In genomic region chr20:25054995-25055629, GRCh38 we compare ENCODE assay signal across 12 cellular contexts. TPM values are rescaled to one million over a fixed set of nuclear protein-coding genes. Genes with fewer than 3 reads are reported as not detected.
A peak's percentile ranks its signal among the peaks of the same experiment; 100 is the strongest.
DNase-seq lines count a peak whose midpoint lies in the region; ATAC-seq and TF ChIP-seq lines count a peak whose summit lies in the region.
"Had no signal": no experiment of that assay in that cellular context is flagged by ENCODE, and none has a peak within 500 bp of the region (broad histone marks: within the 10 kb centered on the region; RNA-seq: fewer than 3 reads in every experiment).

No MANE protein-coding gene starts in this region.

- in situ Hi-C loops in transverse colon (cut with MboI; ENCODE audit: low pct_ligation_motif_present in 1 of 4, low pct_unique_long_range_greater_than_20kb in 1 of 4, low sequenced_read_pairs in 3 of 4), result loop anchor here in 1 of 4 donors (25.0 kb wide), 1 partner anchor 332 kb away; the partner anchor contains the start of gene ABHD12

- 35 to 69% methylated on average over 2 to 10 of the region's 10 CpGs for WGBS in transverse colon (ENCODE audit: low coverage in 1 of 2), 2 donors

- CTCF ChIA-PET in activated naive CD4-positive, alpha-beta T cell treated with anti-CD3 and anti-CD28 coated beads, Interleukin-2, amount 10 ng/mL, durations not matched to agents 7 days and 5 days (lab: Charles Lee), result interaction anchor here (12.3 kb wide), 1 partner anchor 58 kb away, joined by 184 read pairs; no protein-coding TSS in a partner anchor

- peak overlapping the region; percentile 92 to 98 (median 96) for H3K27ac ChIP-seq in transverse colon
- H3K27ac ChIP-seq in substantia nigra (ENCODE audit: low read depth, low read length, poor library complexity, severe bottlenecking), result no peak overlapping the region

- peaks cover 38 to 78% (median 58%) of the 10 kb centered on the region in 4 donors for H3K4me1 ChIP-seq in transverse colon

- no peak for TF ChIP-seq POLR2A in transverse colon (IDR thresholded peaks at IDR 0.05)

- ATAC-seq in activated naive CD4-positive, alpha-beta T cell treated with anti-CD3 and anti-CD28 coated beads, Interleukin-2, amount 50 U/mL, for 72 hours, result no peak
- no peak for ATAC-seq in left colon

- TF ChIP-seq EP300 in transverse colon (IDR thresholded peaks at IDR 0.05; ENCODE audit: low read depth), result no peak

- intact Hi-C loops in activated T-helper 2 cell treated with anti-CD3 and anti-CD28 coated beads, Interferon-gamma antibody, Interleukin-2, Interleukin-4, amounts not matched to agents 10 μg/mL and 5 μg/mL and 100 μg/mL, durations not matched to agents 14 hours and 24 hours and 36 hours (cut with micrococcal nuclease), result loop anchor here (5.0 kb wide), 4 partner anchors 107 to 1028 kb away; partner anchors contain the start of genes CST7 and PYGB
- intact Hi-C loops in left colon (cut with DNase I, micrococcal nuclease), result no loop called here
- intact Hi-C loops in transverse colon (cut with DNase I; ENCODE audit: low total_unique reads), result loop anchor here (10.0 kb wide), 1 partner anchor 210 kb away; no protein-coding TSS in a partner anchor

- H3K9me3 ChIP-seq in transverse colon, result no peaks in the 10 kb centered on the region

- TF ChIP-seq CTCF in transverse colon (IDR thresholded peaks at IDR 0.05), result no peak

- H3K4me3 ChIP-seq in transverse colon, result no peak overlapping the region

- peak overlapping the region; percentile 87 for H3K4me3 Mint-ChIP-seq in activated naive CD4-positive, alpha-beta T cell treated with anti-CD3 and anti-CD28 coated beads, Interleukin-2, amount 10 ng/mL, durations not matched to agents 7 days and 5 days
- peak overlapping the region; percentile 69 for H3K4me3 Mint-ChIP-seq in activated T-helper 2 cell treated with anti-CD3 and anti-CD28 coated beads, Interferon-gamma antibody, Interleukin-2, Interleukin-4, amounts not matched to agents 10 μg/mL and 5 μg/mL and 100 μg/mL, durations not matched to agents 14 hours and 24 hours and 36 hours (ENCODE audit: low read depth)

- H3K9me3 Mint-ChIP-seq in activated naive CD4-positive, alpha-beta T cell treated with anti-CD3 and anti-CD28 coated beads, Interleukin-2, amount 10 ng/mL, durations not matched to agents 7 days and 5 days, result no peaks in the 10 kb centered on the region
- H3K9me3 Mint-ChIP-seq in activated naive CD4-positive, alpha-beta T cell treated with anti-CD3 and anti-CD28 coated beads, Interleukin-2, amount 50 U/mL, for 72 hours, result no peaks in the 10 kb centered on the region
- H3K9me3 Mint-ChIP-seq in activated T-helper 2 cell treated with anti-CD3 and anti-CD28 coated beads, Interferon-gamma antibody, Interleukin-2, Interleukin-4, amounts not matched to agents 10 μg/mL and 5 μg/mL and 100 μg/mL, durations not matched to agents 14 hours and 24 hours and 36 hours, result no peaks in the 10 kb centered on the region

- peaks cover 13% of the 10 kb centered on the region for H3K27me3 Mint-ChIP-seq in activated naive CD4-positive, alpha-beta T cell treated with anti-CD3 and anti-CD28 coated beads, Interleukin-2, amount 10 ng/mL, durations not matched to agents 7 days and 5 days
- peaks cover 1% of the 10 kb centered on the region for H3K27me3 Mint-ChIP-seq in activated T-helper 2 cell treated with anti-CD3 and anti-CD28 coated beads, Interferon-gamma antibody, Interleukin-2, Interleukin-4, amounts not matched to agents 10 μg/mL and 5 μg/mL and 100 μg/mL, durations not matched to agents 14 hours and 24 hours and 36 hours (ENCODE audit: low read depth)

- H3K36me3 ChIP-seq in transverse colon, result no peaks in the 10 kb centered on the region

- H3K4me1 Mint-ChIP-seq in activated naive CD4-positive, alpha-beta T cell treated with anti-CD3 and anti-CD28 coated beads, Interleukin-2, amount 10 ng/mL, durations not matched to agents 7 days and 5 days, result peaks cover 55% of the 10 kb centered on the region
- H3K4me1 Mint-ChIP-seq in activated T-helper 2 cell treated with anti-CD3 and anti-CD28 coated beads, Interferon-gamma antibody, Interleukin-2, Interleukin-4, amounts not matched to agents 10 μg/mL and 5 μg/mL and 100 μg/mL, durations not matched to agents 14 hours and 24 hours and 36 hours (ENCODE audit: low read depth), result peaks cover 28% of the 10 kb centered on the region

- peak; percentile 7 for DNase-seq in activated naive CD4-positive, alpha-beta T cell treated with anti-CD3 and anti-CD28 coated beads, Interleukin-2, amount 10 ng/mL, durations not matched to agents 7 days and 5 days
- no peak for DNase-seq in activated naive CD4-positive, alpha-beta T cell treated with anti-CD3 and anti-CD28 coated beads, Interleukin-2, amount 50 U/mL, for 72 hours (ENCODE audit: low spot score in 2 of 2)
- no peak for DNase-seq in activated T-helper 2 cell treated with anti-CD3 and anti-CD28 coated beads, Interferon-gamma antibody, Interleukin-2, Interleukin-4, amounts not matched to agents 10 μg/mL and 5 μg/mL and 100 μg/mL, durations not matched to agents 14 hours and 24 hours and 36 hours (ENCODE audit: low spot score)
- DNase-seq in left colon (peak; percentile 5 to 20), transverse colon (peak; percentile 13), MV-4-11 (lab: John Stamatoyannopoulos, UW) (no peak), NOMO-1 (lab: John Stamatoyannopoulos, UW; ENCODE audit: unreplicated experiment in 2 of 2) (no peak), substantia nigra (lab: John Stamatoyannopoulos, UW) (no peak)
- DNase-seq: AML-193, NCI-H1417, retina had no signal

- H3K27ac Mint-ChIP-seq in activated naive CD4-positive, alpha-beta T cell treated with anti-CD3 and anti-CD28 coated beads, Interleukin-2, amount 10 ng/mL, durations not matched to agents 7 days and 5 days, result peak overlapping the region; percentile 19
- H3K27ac Mint-ChIP-seq in activated naive CD4-positive, alpha-beta T cell treated with anti-CD3 and anti-CD28 coated beads, Interleukin-2, amount 50 U/mL, for 72 hours, result no peak overlapping the region
- H3K27ac Mint-ChIP-seq in activated T-helper 2 cell treated with anti-CD3 and anti-CD28 coated beads, Interferon-gamma antibody, Interleukin-2, Interleukin-4, amounts not matched to agents 10 μg/mL and 5 μg/mL and 100 μg/mL, durations not matched to agents 14 hours and 24 hours and 36 hours, result no peak overlapping the region

- no peaks in the 10 kb centered on the region for H3K27me3 ChIP-seq in transverse colon

- H3K36me3 Mint-ChIP-seq in activated naive CD4-positive, alpha-beta T cell treated with anti-CD3 and anti-CD28 coated beads, Interleukin-2, amount 10 ng/mL, durations not matched to agents 7 days and 5 days, result peaks cover 29% of the 10 kb centered on the region
- H3K36me3 Mint-ChIP-seq in activated naive CD4-positive, alpha-beta T cell treated with anti-CD3 and anti-CD28 coated beads, Interleukin-2, amount 50 U/mL, for 72 hours, result no peaks in the 10 kb centered on the region
- H3K36me3 Mint-ChIP-seq in activated T-helper 2 cell treated with anti-CD3 and anti-CD28 coated beads, Interferon-gamma antibody, Interleukin-2, Interleukin-4, amounts not matched to agents 10 μg/mL and 5 μg/mL and 100 μg/mL, durations not matched to agents 14 hours and 24 hours and 36 hours (ENCODE audit: low read depth), result peaks cover 16% of the 10 kb centered on the region

RNA-seq across cellular contexts. Expression of gene ACSS1, which starts 2.8 kb away (rescaled TPM):
- total RNA-seq in activated naive CD4-positive, alpha-beta T cell treated with anti-CD3 and anti-CD28 coated beads, Interleukin-2, amount 50 U/mL, for 72 hours, result 10 to 100 TPM in 1 of 2 donors, 1 to 10 TPM in 1; 5.5 to 11.3 TPM
- total RNA-seq in activated T-helper 2 cell treated with anti-CD3 and anti-CD28 coated beads, Interferon-gamma antibody, Interleukin-2, Interleukin-4, amounts not matched to agents 10 μg/mL and 5 μg/mL and 100 μg/mL, durations not matched to agents 14 hours and 24 hours and 36 hours, result 15.1 and 15.5 TPM in 2 replicates
- 10 to 100 TPM; 37.8 to 43.6 TPM for total RNA-seq in left colon
- total RNA-seq in transverse colon, result 10 to 100 TPM; 30.3 to 64.7 (median 51.6) TPM

RNA-seq across cellular contexts. Expression of gene VSX1, which starts 26.8 kb away (rescaled TPM):
- not detected for total RNA-seq in activated naive CD4-positive, alpha-beta T cell treated with anti-CD3 and anti-CD28 coated beads, Interleukin-2, amount 50 U/mL, for 72 hours
- total RNA-seq in activated T-helper 2 cell treated with anti-CD3 and anti-CD28 coated beads, Interferon-gamma antibody, Interleukin-2, Interleukin-4, amounts not matched to agents 10 μg/mL and 5 μg/mL and 100 μg/mL, durations not matched to agents 14 hours and 24 hours and 36 hours, result not detected in 2 replicates
- total RNA-seq in left colon (not detected), transverse colon (under 1 TPM in 1 of 4 donors, not detected in 3; 0.16 TPM)
- total RNA-seq: SK-MEL-5 had no signal

Comparison
In these comparisons a context has a peak if more than half of its experiments do, and no peak if none do; other contexts are left out.
1. DNase-seq: peak in activated naive CD4-positive, alpha-beta T cell treated with anti-CD3 and anti-CD28 coated beads, Interleukin-2, amount 10 ng/mL, durations not matched to agents 7 days and 5 days (single experiment), left colon (2 of 2) and transverse colon (single experiment); none in activated naive CD4-positive, alpha-beta T cell treated with anti-CD3 and anti-CD28 coated beads, Interleukin-2, amount 50 U/mL, for 72 hours (0 of 2), activated T-helper 2 cell treated with anti-CD3 and anti-CD28 coated beads, Interferon-gamma antibody, Interleukin-2, Interleukin-4, amounts not matched to agents 10 μg/mL and 5 μg/mL and 100 μg/mL, durations not matched to agents 14 hours and 24 hours and 36 hours (single experiment), MV-4-11 (single experiment), NOMO-1 (0 of 2) and substantia nigra (0 of 49).
2. intact Hi-C loops: an anchor here in activated T-helper 2 cell treated with anti-CD3 and anti-CD28 coated beads, Interferon-gamma antibody, Interleukin-2, Interleukin-4, amounts not matched to agents 10 μg/mL and 5 μg/mL and 100 μg/mL, durations not matched to agents 14 hours and 24 hours and 36 hours (5.0 kb wide) and transverse colon (10.0 kb wide); none called in left colon.